20 cellular contexts compared by ENCODE assay signal in genomic region chr4:15173251-15173650, GRCh38.
A peak's percentile ranks its signal among the peaks of the same experiment; 100 is the strongest.
DNase-seq lines count a peak whose midpoint lies in the region; ATAC-seq, FAIRE-seq and TF ChIP-seq lines count a peak whose summit lies in the region.
"Had no signal": no experiment of that assay in that cellular context is flagged by ENCODE, and none has a peak within 500 bp of the region (broad histone marks: within the 10 kb centered on the region; RNA-seq: fewer than 3 reads in every experiment).

No MANE protein-coding gene starts in this region.

- no peak overlapping the region for H3K27ac Mint-ChIP-seq in GM23338
- no peak overlapping the region for H3K27ac Mint-ChIP-seq in astrocyte (ENCODE audit: unreplicated experiment)
- H3K27ac Mint-ChIP-seq: CD4-positive, alpha-beta memory T cell had no signal

- peaks cover 18% of the 10 kb centered on the region for H3K4me1 Mint-ChIP-seq in GM23338
- H3K4me1 Mint-ChIP-seq in astrocyte (ENCODE audit: low read depth, unreplicated experiment), result no peaks in the 10 kb centered on the region
- H3K4me1 Mint-ChIP-seq: CD4-positive, alpha-beta memory T cell had no signal

- H3K9ac ChIP-seq in astrocyte (ENCODE audit: low read length), result no peak overlapping the region

- no peak overlapping the region for H3K27ac ChIP-seq in GM23338 (ENCODE audit: low read depth)
- H3K27ac ChIP-seq in astrocyte (ENCODE audit: low read depth, low read length), result no peak overlapping the region
- H3K27ac ChIP-seq: A549 had no signal

- H3K4me3 ChIP-seq in GM23338 (no peak overlapping the region), astrocyte (ENCODE audit: insufficient read depth, low read depth, low read length) (no peak overlapping the region)
- H3K4me3 ChIP-seq: A549 had no signal

- TF ChIP-seq CTCF in GM23338 (conservative IDR thresholded peaks at IDR 0.05; ENCODE audit: low read depth in 2 of 2), result no peak
- TF ChIP-seq CTCF in astrocyte (IDR thresholded peaks at IDR 0.05; ENCODE audit: insufficient read depth, low read depth, low read length), result no peak

- H3K36me3 Mint-ChIP-seq in GM23338 (ENCODE audit: low read depth) (peaks cover 10% of the 10 kb centered on the region), astrocyte (ENCODE audit: low read depth, unreplicated experiment) (no peaks in the 10 kb centered on the region)
- H3K36me3 Mint-ChIP-seq: CD4-positive, alpha-beta memory T cell had no signal

- DNase-seq in GM23338 (ENCODE audit: low spot score) (no peak), astrocyte (ENCODE audit: low read depth) (no peak), cerebellum (ENCODE audit: low spot score) (peak; percentile 64), urothelium cell line (ENCODE audit: low spot score) (no peak), Ammon's horn (ENCODE audit: low spot score) (no peak)
- DNase-seq in stimulated activated CD4-positive, alpha-beta T cell treated with anti-CD3 and anti-CD28 coated beads, Interleukin-2, amount 100 ng/mL, for 48 hours, result no peak
- DNase-seq: 8988T; ACHN; AML-193; Calu3; CD4-positive, alpha-beta memory T cell; COR-L47; DMS79 treated with DMSO at 0.1 percent for 48 hours; H7; HCEC 1CT had no signal

- H3K4me1 ChIP-seq in GM23338 (ENCODE audit: insufficient read depth), result no peaks in the 10 kb centered on the region; the same call in 1 of the 2 replicates
- H3K4me1 ChIP-seq in astrocyte (ENCODE audit: insufficient read depth, low read length), result no peaks in the 10 kb centered on the region
- H3K4me1 ChIP-seq: A549 had no signal

- H3K36me3 ChIP-seq in GM23338 (ENCODE audit: insufficient read depth) (no peaks in the 10 kb centered on the region), astrocyte (ENCODE audit: insufficient read depth, low read length) (no peaks in the 10 kb centered on the region)

- H3K9me2 ChIP-seq in GM23338 (ENCODE audit: insufficient read depth), result no peaks in the 10 kb centered on the region; the same call in 1 of the 2 replicates

- peak overlapping the region; percentile 5; the same call in 1 of the 2 replicates for H2AFZ ChIP-seq in GM23338
- H2AFZ ChIP-seq in astrocyte (ENCODE audit: low read depth, low read length), result no peak overlapping the region

- H3K4me2 ChIP-seq in GM23338 (no peak overlapping the region), astrocyte (ENCODE audit: low read length) (no peak overlapping the region)
- H3K4me2 ChIP-seq: A549 had no signal

- ATAC-seq in GM23338 (no peak), HG02884 (IDR thresholded peaks at IDR 0.05; ENCODE audit: unreplicated experiment) (no peak)
- ATAC-seq: A549 had no signal

- peak; percentile 13 for FAIRE-seq in astrocyte (lab: Jason Lieb, UNC)
- no peak for FAIRE-seq in urothelium cell line (lab: Jason Lieb, UNC)
- FAIRE-seq: A549, G401.6, GM12892, H1 had no signal

- H3K79me2 ChIP-seq in GM23338 (replicated peaks; ENCODE audit: insufficient read depth) (no peaks in the 10 kb centered on the region), astrocyte (ENCODE audit: insufficient read depth, low read length) (no peaks in the 10 kb centered on the region)

- peaks cover 8% of the 10 kb centered on the region for H3K9me3 ChIP-seq in astrocyte (ENCODE audit: insufficient read depth, low read depth, low read length)

- H4K20me1 ChIP-seq in GM23338 (replicated peaks; ENCODE audit: insufficient read depth), result no peaks in the 10 kb centered on the region
- no peaks in the 10 kb centered on the region for H4K20me1 ChIP-seq in astrocyte (ENCODE audit: insufficient read depth, low read length)

- no peak overlapping the region for H3K4me3 Mint-ChIP-seq in GM23338
- no peak overlapping the region for H3K4me3 Mint-ChIP-seq in astrocyte (ENCODE audit: unreplicated experiment)
- H3K4me3 Mint-ChIP-seq: CD4-positive, alpha-beta memory T cell had no signal

- H3K27me3 ChIP-seq in GM23338 (ENCODE audit: insufficient read depth) (no peaks in the 10 kb centered on the region), astrocyte (ENCODE audit: insufficient read depth, low read length) (no peaks in the 10 kb centered on the region)

- H3K27me3 Mint-ChIP-seq in GM23338 (ENCODE audit: insufficient read depth, low read depth, poor library complexity), result peaks cover 5% of the 10 kb centered on the region
- H3K27me3 Mint-ChIP-seq in astrocyte (ENCODE audit: low read depth, unreplicated experiment), result no peaks in the 10 kb centered on the region

- peaks cover 16% of the 10 kb centered on the region; the same call in 2 of the 3 replicates for H3K9me3 Mint-ChIP-seq in GM23338
- peaks cover 8% of the 10 kb centered on the region for H3K9me3 Mint-ChIP-seq in astrocyte (ENCODE audit: unreplicated experiment)

- H3F3A ChIP-seq in GM23338 (replicated peaks; ENCODE audit: low read depth), result no peaks in the 10 kb centered on the region

TF ChIP-seq in GM23338, 12 proteins besides CTCF, POLR2A, EP300 and RAD21:
- no peak for TF ChIP-seq EZH2phosphoT487 (IDR thresholded peaks at IDR 0.05; ENCODE audit: unreplicated experiment)
- TF ChIP-seq, protein P1, sequence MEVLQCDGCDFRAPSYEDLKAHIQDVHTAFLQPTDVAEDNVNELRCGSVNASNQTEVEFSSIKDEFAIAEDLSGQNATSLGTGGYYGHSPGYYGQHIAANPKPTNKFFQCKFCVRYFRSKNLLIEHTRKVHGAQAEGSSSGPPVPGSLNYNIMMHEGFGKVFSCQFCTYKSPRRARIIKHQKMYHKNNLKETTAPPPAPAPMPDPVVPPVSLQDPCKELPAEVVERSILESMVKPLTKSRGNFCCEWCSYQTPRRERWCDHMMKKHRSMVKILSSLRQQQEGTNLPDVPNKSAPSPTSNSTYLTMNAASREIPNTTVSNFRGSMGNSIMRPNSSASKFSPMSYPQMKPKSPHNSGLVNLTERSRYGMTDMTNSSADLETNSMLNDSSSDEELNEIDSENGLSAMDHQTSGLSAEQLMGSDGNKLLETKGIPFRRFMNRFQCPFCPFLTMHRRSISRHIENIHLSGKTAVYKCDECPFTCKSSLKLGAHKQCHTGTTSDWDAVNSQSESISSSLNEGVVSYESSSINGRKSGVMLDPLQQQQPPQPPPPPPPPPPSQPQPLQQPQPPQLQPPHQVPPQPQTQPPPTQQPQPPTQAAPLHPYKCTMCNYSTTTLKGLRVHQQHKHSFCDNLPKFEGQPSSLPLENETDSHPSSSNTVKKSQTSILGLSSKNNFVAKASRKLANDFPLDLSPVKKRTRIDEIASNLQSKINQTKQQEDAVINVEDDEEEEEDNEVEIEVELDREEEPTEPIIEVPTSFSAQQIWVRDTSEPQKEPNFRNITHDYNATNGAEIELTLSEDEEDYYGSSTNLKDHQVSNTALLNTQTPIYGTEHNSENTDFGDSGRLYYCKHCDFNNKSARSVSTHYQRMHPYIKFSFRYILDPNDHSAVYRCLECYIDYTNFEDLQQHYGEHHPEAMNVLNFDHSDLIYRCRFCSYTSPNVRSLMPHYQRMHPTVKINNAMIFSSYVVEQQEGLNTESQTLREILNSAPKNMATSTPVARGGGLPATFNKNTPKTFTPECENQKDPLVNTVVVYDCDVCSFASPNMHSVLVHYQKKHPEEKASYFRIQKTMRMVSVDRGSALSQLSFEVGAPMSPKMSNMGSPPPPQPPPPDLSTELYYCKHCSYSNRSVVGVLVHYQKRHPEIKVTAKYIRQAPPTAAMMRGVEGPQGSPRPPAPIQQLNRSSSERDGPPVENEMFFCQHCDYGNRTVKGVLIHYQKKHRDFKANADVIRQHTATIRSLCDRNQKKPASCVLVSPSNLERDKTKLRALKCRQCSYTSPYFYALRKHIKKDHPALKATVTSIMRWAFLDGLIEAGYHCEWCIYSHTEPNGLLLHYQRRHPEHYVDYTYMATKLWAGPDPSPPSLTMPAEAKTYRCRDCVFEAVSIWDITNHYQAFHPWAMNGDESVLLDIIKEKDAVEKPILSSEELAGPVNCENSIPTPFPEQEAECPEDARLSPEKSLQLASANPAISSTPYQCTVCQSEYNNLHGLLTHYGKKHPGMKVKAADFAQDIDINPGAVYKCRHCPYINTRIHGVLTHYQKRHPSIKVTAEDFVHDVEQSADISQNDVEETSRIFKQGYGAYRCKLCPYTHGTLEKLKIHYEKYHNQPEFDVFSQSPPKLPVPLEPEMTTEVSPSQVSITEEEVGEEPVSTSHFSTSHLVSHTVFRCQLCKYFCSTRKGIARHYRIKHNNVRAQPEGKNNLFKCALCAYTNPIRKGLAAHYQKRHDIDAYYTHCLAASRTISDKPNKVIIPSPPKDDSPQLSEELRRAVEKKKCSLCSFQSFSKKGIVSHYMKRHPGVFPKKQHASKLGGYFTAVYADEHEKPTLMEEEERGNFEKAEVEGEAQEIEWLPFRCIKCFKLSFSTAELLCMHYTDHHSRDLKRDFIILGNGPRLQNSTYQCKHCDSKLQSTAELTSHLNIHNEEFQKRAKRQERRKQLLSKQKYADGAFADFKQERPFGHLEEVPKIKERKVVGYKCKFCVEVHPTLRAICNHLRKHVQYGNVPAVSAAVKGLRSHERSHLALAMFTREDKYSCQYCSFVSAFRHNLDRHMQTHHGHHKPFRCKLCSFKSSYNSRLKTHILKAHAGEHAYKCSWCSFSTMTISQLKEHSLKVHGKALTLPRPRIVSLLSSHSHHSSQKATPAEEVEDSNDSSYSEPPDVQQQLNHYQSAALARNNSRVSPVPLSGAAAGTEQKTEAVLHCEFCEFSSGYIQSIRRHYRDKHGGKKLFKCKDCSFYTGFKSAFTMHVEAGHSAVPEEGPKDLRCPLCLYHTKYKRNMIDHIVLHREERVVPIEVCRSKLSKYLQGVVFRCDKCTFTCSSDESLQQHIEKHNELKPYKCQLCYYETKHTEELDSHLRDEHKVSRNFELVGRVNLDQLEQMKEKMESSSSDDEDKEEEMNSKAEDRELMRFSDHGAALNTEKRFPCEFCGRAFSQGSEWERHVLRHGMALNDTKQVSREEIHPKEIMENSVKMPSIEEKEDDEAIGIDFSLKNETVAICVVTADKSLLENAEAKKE (CRISPR knock-in tag; IDR thresholded peaks at IDR 0.05), result no peak
- TF ChIP-seq ZNF114 (CRISPR knock-in tag; IDR thresholded peaks at IDR 0.05), result no peak
- TF ChIP-seq JUNB (IDR thresholded peaks at IDR 0.05; ENCODE audit: unreplicated experiment), result no peak
- no peak for TF ChIP-seq NANOG (IDR thresholded peaks at IDR 0.05; ENCODE audit: borderline replicate concordance)
